ENCODE assay signal across 22 cellular contexts in the genomic region with DNA sequence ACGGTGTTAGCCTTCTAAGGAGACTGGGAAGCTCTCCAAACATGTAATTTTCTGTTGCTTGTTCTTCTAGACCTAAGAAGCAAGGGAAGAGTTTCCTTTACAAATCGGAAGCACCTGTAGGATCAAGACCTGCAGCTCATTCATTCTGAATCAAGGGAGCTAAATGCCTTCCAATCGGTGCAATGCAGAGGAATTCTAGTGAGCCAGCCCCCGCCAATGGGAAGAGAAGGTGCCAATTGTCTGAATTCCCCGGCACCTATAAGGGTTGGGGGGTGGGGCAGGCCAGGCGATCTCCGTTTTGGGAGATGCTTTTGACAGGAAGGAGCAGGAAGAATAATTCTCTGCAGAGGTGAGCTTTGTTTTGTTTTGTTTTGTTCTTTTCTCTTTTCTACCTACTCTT. TPM values are rescaled to one million over a fixed set of nuclear protein-coding genes. Genes with fewer than 3 reads are reported as not detected.
DNase-seq lines count a peak whose midpoint lies in the region; TF ChIP-seq lines count a peak whose summit lies in the region.
"Had no signal": no experiment of that assay in that cellular context is flagged by ENCODE, and none has a peak within 500 bp of the region (broad histone marks: within the 10 kb centered on the region; RNA-seq: fewer than 3 reads in every experiment).

No MANE protein-coding gene starts in this region.

- no peaks in the 10 kb centered on the region for H3K27me3 Mint-ChIP-seq in osteocyte (ENCODE audit: unreplicated experiment)
- H3K27me3 Mint-ChIP-seq: B cell; CD4-positive, alpha-beta T cell had no signal

- H3K4me3 ChIP-seq in esophagus muscularis mucosa, result no peak overlapping the region
- H3K4me3 ChIP-seq in foreskin fibroblast (ENCODE audit: low read depth in 1 of 2, low read length in 2 of 2), result no peak overlapping the region
- H3K4me3 ChIP-seq in H7 (ENCODE audit: insufficient read depth, low read depth, low read length), result no peak overlapping the region
- H3K4me3 ChIP-seq: A549; BLaER1 treated with 17β-estradiol and CSF1 and Interleukin-3, amounts not matched to agents 10 nM and 100 nM had no signal

- H3K36me3 ChIP-seq in esophagus muscularis mucosa, result no peaks in the 10 kb centered on the region
- H3K36me3 ChIP-seq in H7 (replicated peaks; ENCODE audit: control insufficient read depth, insufficient read depth, low read length), result no peaks in the 10 kb centered on the region
- H3K36me3 ChIP-seq: BLaER1 treated with 17β-estradiol and CSF1 and Interleukin-3, amounts not matched to agents 10 nM and 100 nM had no signal

- H3K4me3 Mint-ChIP-seq in osteocyte (ENCODE audit: unreplicated experiment), result no peak overlapping the region
- H3K4me3 Mint-ChIP-seq: B cell; CD4-positive, alpha-beta T cell; CD8-positive, alpha-beta T cell had no signal

- no peak overlapping the region for H3K27ac Mint-ChIP-seq in osteocyte (ENCODE audit: unreplicated experiment)
- H3K27ac Mint-ChIP-seq: B cell; CD4-positive, alpha-beta T cell; CD8-positive, alpha-beta T cell had no signal

- H3K9me3 ChIP-seq in esophagus muscularis mucosa, result peaks cover 0 to 4% (median 0%) of the 10 kb centered on the region in 4 donors

- no peak overlapping the region for H3K27ac ChIP-seq in esophagus muscularis mucosa (replicated peaks in 1 of 4)
- H3K27ac ChIP-seq: 22Rv1; A549; BLaER1 treated with 17β-estradiol and CSF1 and Interleukin-3, amounts not matched to agents 10 nM and 100 nM; C4-2B had no signal

- intact Hi-C loops in esophagus muscularis mucosa (cut with DNase I), result no loop called here

- peaks cover 0 to 6% (median 0%) of the 10 kb centered on the region in 4 donors for H3K27me3 ChIP-seq in esophagus muscularis mucosa
- no peaks in the 10 kb centered on the region for H3K27me3 ChIP-seq in H7 (ENCODE audit: control insufficient read depth, insufficient read depth, low read length)
- H3K27me3 ChIP-seq: BLaER1 treated with 17β-estradiol and CSF1 and Interleukin-3, amounts not matched to agents 10 nM and 100 nM had no signal

- H3K36me3 Mint-ChIP-seq in osteocyte (ENCODE audit: unreplicated experiment), result no peaks in the 10 kb centered on the region
- H3K36me3 Mint-ChIP-seq: CD8-positive, alpha-beta T cell had no signal

- no peak for TF ChIP-seq EP300 in esophagus muscularis mucosa (IDR thresholded peaks at IDR 0.05)

- H3K9me3 Mint-ChIP-seq in osteocyte (ENCODE audit: unreplicated experiment), result peaks cover 56% of the 10 kb centered on the region

- no peaks in the 10 kb centered on the region for H3K4me1 Mint-ChIP-seq in osteocyte (ENCODE audit: unreplicated experiment)
- H3K4me1 Mint-ChIP-seq: B cell had no signal

- TF ChIP-seq POLR2A in esophagus muscularis mucosa (IDR thresholded peaks at IDR 0.05; ENCODE audit: low read depth), result no peak

- H3K4me1 ChIP-seq in esophagus muscularis mucosa, result no peaks in the 10 kb centered on the region
- H3K4me1 ChIP-seq: A549, Caco-2 had no signal

- 64% methylated on average over 7 of the region's 7 CpGs for WGBS in esophagus muscularis mucosa

- DNase-seq in Daoy (ENCODE audit: low read depth) (peak; percentile 33), esophagus muscularis mucosa (ENCODE audit: extremely low spot score) (peak; percentile 53), osteocyte (ENCODE audit: extremely low spot score, unreplicated experiment) (peak; percentile 51), foreskin fibroblast (no peak), amniotic stem cell (lab: John Stamatoyannopoulos, UW) (no peak), H7 (no peak)
- DNase-seq: AML-193; Caco-2; Calu3; CD4-positive, alpha-beta T cell; CD8-positive, alpha-beta T cell; DMS153; DMS53; DMS79; DND-41; GF-D8 had no signal

- TF ChIP-seq CTCF in esophagus muscularis mucosa (IDR thresholded peaks at IDR 0.05) (no peak), osteocyte (IDR thresholded peaks at IDR 0.05) (no peak), foreskin fibroblast (IDR thresholded peaks at IDR 0.05; ENCODE audit: low read depth, low read length) (no peak)

RNA-seq across cellular contexts. Expression of a gene that starts 7.1 kb away (rescaled TPM):
- total RNA-seq in Daoy (2014; rRNA removed; shearing (Covaris generic)), result not detected in 2 replicates
- total RNA-seq in esophagus muscularis mucosa (not detected), osteocyte (not detected in 2 replicates)
- not detected in 2 replicates for total RNA-seq in H7 (2014; rRNA removed; shearing (Covaris generic))
- total RNA-seq: A172; B cell; Caco-2; Calu3; CD4-positive, alpha-beta T cell; CD8-positive, alpha-beta T cell had no signal

RNA-seq across cellular contexts. Expression of a gene that starts 8.4 kb away (rescaled TPM):
- total RNA-seq in Daoy (2014; rRNA removed; shearing (Covaris generic)), result 0.06 TPM in 1 of 2 replicates, not detected in the other
- total RNA-seq in esophagus muscularis mucosa (not detected), osteocyte (not detected in 2 replicates)
- not detected in 2 replicates for total RNA-seq in H7 (2014; rRNA removed; shearing (Covaris generic))
- total RNA-seq: A172; B cell; Caco-2; Calu3; CD4-positive, alpha-beta T cell; CD8-positive, alpha-beta T cell had no signal

RNA-seq across cellular contexts. Expression of a gene that starts 47.4 kb away (rescaled TPM):
- total RNA-seq in Daoy (2014; rRNA removed; shearing (Covaris generic)), result 4.9 and 5.1 TPM in 2 replicates
- not detected for total RNA-seq in esophagus muscularis mucosa
- total RNA-seq in osteocyte, result not detected in 2 replicates
- not detected in 2 replicates for total RNA-seq in H7 (2014; rRNA removed; shearing (Covaris generic))
- total RNA-seq: B cell; Caco-2; Calu3; CD4-positive, alpha-beta T cell; CD8-positive, alpha-beta T cell had no signal

Comparison
In these comparisons a context has a peak if more than half of its experiments do, and no peak if none do; other contexts are left out.
1. DNase-seq: peak in Daoy (single experiment), esophagus muscularis mucosa (single experiment) and osteocyte (single experiment); none in foreskin fibroblast (0 of 2), amniotic stem cell (single experiment) and H7 (single experiment).